19 cellular contexts compared by ENCODE assay signal in the genomic region with DNA sequence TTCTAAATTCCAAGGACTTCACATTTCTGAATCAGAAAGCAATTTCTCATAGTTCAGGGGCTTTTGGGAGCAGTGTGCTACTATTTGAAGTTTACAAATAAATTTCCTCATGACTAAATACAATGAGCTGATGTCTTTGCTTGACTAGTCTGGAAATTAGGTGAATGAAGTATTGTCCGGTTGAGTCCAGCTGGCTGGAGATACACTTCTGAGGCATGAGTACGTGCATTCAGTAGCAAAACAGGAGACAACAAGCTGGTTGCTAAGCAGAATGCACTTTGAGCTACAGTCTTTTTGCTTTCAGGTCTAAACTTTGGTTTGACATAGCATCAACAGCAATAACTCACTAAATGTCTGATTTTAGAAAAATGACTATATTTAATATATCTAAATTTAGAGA. TPM values are rescaled to one million over a fixed set of nuclear protein-coding genes. Genes with fewer than 3 reads are reported as not detected.
A peak's percentile ranks its signal among the peaks of the same experiment; 100 is the strongest.
DNase-seq lines count a peak whose midpoint lies in the region; ATAC-seq, FAIRE-seq and TF ChIP-seq lines count a peak whose summit lies in the region.
"Had no signal": no experiment of that assay in that cellular context is flagged by ENCODE, and none has a peak within 500 bp of the region (broad histone marks: within the 10 kb centered on the region; RNA-seq: fewer than 3 reads in every experiment).

No MANE protein-coding gene starts in this region.

- no peak for TF ChIP-seq POLR2A in vagina (IDR thresholded peaks at IDR 0.05)

- peaks cover 25% of the 10 kb centered on the region for H3K36me3 Mint-ChIP-seq in Calu3 (ENCODE audit: insufficient read depth, unreplicated experiment)
- H3K36me3 Mint-ChIP-seq: IgD-negative memory B cell had no signal

- no peaks in the 10 kb centered on the region for H3K9me3 Mint-ChIP-seq in Calu3 (ENCODE audit: low read depth, unreplicated experiment)
- H3K9me3 Mint-ChIP-seq: activated CD4-positive, alpha-beta memory T cell treated with anti-CD3 and anti-CD28 coated beads for 36 hours; central memory CD8-positive, alpha-beta T cell; IgD-negative memory B cell; stimulated activated naive CD8-positive, alpha-beta T cell treated with anti-CD3 and anti-CD28 coated beads, Interleukin-15, amount 100 ng/mL, for 72 hours; T-helper 1 cell treated with Interleukin-12 subunit alpha and Interleukin-12 subunit beta and Interleukin-4 antibody, amounts not matched to agents 30 μg/mL and 1 μg/mL, for 36 hours had no signal

- CTCF ChIA-PET in Calu3 (lab: Charles Lee) = interaction anchor here (1.2 to 1.4 kb wide), 2 partner anchors 12 to 52 kb away, joined by 4 read pairs; no protein-coding TSS in a partner anchor

- H3K4me1 ChIP-seq in vagina = no peaks in the 10 kb centered on the region
- H3K4me1 ChIP-seq: HAP-1 had no signal

- H3K4me1 Mint-ChIP-seq in Calu3 (ENCODE audit: low read depth, unreplicated experiment) = no peaks in the 10 kb centered on the region
- H3K4me1 Mint-ChIP-seq: stimulated activated naive CD8-positive, alpha-beta T cell treated with anti-CD3 and anti-CD28 coated beads, Interleukin-15, amount 100 ng/mL, for 72 hours had no signal

- FAIRE-seq in RCC 7860 (lab: Jason Lieb, UNC) = no peak
- FAIRE-seq: GM19239 had no signal

- no peak overlapping the region for H3K4me3 ChIP-seq in vagina
- H3K4me3 ChIP-seq: HAP-1 had no signal

- ATAC-seq in HG02763 (IDR thresholded peaks at IDR 0.05; ENCODE audit: unreplicated experiment) = no peak
- no peak for ATAC-seq in HG02884 (IDR thresholded peaks at IDR 0.05; ENCODE audit: unreplicated experiment)
- ATAC-seq: stimulated activated naive CD8-positive, alpha-beta T cell treated with anti-CD3 and anti-CD28 coated beads, Interleukin-15, amount 100 ng/mL, for 72 hours had no signal

- no peaks in the 10 kb centered on the region for H3K27me3 Mint-ChIP-seq in Calu3 (ENCODE audit: unreplicated experiment)
- H3K27me3 Mint-ChIP-seq: activated CD4-positive, alpha-beta memory T cell treated with anti-CD3 and anti-CD28 coated beads for 36 hours; central memory CD8-positive, alpha-beta T cell; IgD-negative memory B cell; stimulated activated naive CD8-positive, alpha-beta T cell treated with anti-CD3 and anti-CD28 coated beads, Interleukin-15, amount 100 ng/mL, for 72 hours had no signal

- TF ChIP-seq CTCF in Calu3 (IDR thresholded peaks at IDR 0.05; ENCODE audit: unreplicated experiment) (no peak), vagina (IDR thresholded peaks at IDR 0.05) (no peak)

- H3K36me3 ChIP-seq in vagina = peaks cover 0 to 23% of the 10 kb centered on the region in 2 donors

- no peaks in the 10 kb centered on the region for H3K9me3 ChIP-seq in vagina
- H3K9me3 ChIP-seq: HAP-1 had no signal

- H3K27me3 ChIP-seq in vagina = no peaks in the 10 kb centered on the region

- no peak overlapping the region for H3K4me3 Mint-ChIP-seq in Calu3 (ENCODE audit: low read depth, unreplicated experiment)
- H3K4me3 Mint-ChIP-seq: activated CD4-positive, alpha-beta memory T cell treated with anti-CD3 and anti-CD28 coated beads for 36 hours; central memory CD8-positive, alpha-beta T cell; IgD-negative memory B cell; stimulated activated naive CD8-positive, alpha-beta T cell treated with anti-CD3 and anti-CD28 coated beads, Interleukin-15, amount 100 ng/mL, for 72 hours; T-helper 1 cell treated with Interleukin-12 subunit alpha and Interleukin-12 subunit beta and Interleukin-4 antibody, amounts not matched to agents 30 μg/mL and 1 μg/mL, for 36 hours had no signal

- DNase-seq in Calu3 (peak; percentile 4), RCC 7860 (ENCODE audit: low spot score) (peak; percentile 47), fibroblast of the conjunctiva (ENCODE audit: low read depth) (peak; percentile 31), non-pigmented ciliary epithelial cell (ENCODE audit: low read depth) (peak; percentile 45), COLO668 (lab: John Stamatoyannopoulos, UW; ENCODE audit: unreplicated experiment) (no peak), vagina (ENCODE audit: extremely low spot score in 2 of 2) (no peak)
- DNase-seq: activated CD4-positive, alpha-beta memory T cell treated with anti-CD3 and anti-CD28 coated beads for 36 hours; activated gamma-delta T cell treated with Interleukin-2 at 50 U/mL for 16 hours; COR-L47; foreskin fibroblast; NCI-H2107; stimulated activated naive CD8-positive, alpha-beta T cell treated with anti-CD3 and anti-CD28 coated beads, Interleukin-15, amount 100 ng/mL, for 72 hours had no signal

- no peak overlapping the region for H3K27ac ChIP-seq in vagina

- H3K27ac Mint-ChIP-seq in Calu3 (ENCODE audit: unreplicated experiment) = no peak overlapping the region
- H3K27ac Mint-ChIP-seq: activated CD4-positive, alpha-beta memory T cell treated with anti-CD3 and anti-CD28 coated beads for 36 hours; IgD-negative memory B cell; T-helper 1 cell treated with Interleukin-12 subunit alpha and Interleukin-12 subunit beta and Interleukin-4 antibody, amounts not matched to agents 30 μg/mL and 1 μg/mL, for 36 hours had no signal

- intact Hi-C loops in Calu3 (cut with micrococcal nuclease; ENCODE audit: unreplicated experiment) (no loop called here), vagina (cut with DNase I) (loop anchor here (10.0 kb wide), 1 partner anchor 176 kb away; no protein-coding TSS in a partner anchor)

- BruUV-seq in Calu3 (replicated peaks; lab: Mats Ljungman, UMichigan) = no TSS peak

RNA-seq across cellular contexts. Expression of gene ZNHIT6, which starts 27.1 kb away (rescaled TPM):
- 41.2 and 43.5 TPM in 2 replicates for total RNA-seq in Calu3 (2022)
- total RNA-seq in vagina = 12.0 TPM

Comparison
In these comparisons a context has a peak if more than half of its experiments do, and no peak if none do; other contexts are left out.
1. DNase-seq: peak in Calu3 (single experiment), RCC 7860 (single experiment), fibroblast of the conjunctiva (single experiment) and non-pigmented ciliary epithelial cell (single experiment); none in COLO668 (single experiment) and vagina (0 of 2).